3 cellular contexts compared by ENCODE assay signal in the genomic region with DNA sequence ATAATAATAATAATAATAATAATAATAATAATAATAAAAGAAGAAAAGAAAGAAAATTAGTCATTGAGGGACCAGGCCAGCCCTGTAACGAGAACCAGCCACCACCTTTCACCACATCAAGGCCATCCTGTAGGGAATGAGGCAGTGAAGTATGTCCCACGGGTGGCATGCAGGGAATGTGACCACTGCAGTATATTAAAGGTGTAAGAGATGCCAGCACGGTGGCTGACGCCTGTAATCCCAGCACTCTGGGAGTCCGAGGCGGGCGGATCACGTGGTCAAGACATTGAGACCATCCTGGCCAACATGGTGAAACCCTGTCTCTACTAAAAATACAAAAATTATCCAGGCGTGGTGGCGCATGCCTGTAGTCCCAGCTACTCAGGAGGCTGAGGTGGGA. TPM values are rescaled to one million over a fixed set of nuclear protein-coding genes. Genes with fewer than 3 reads are reported as not detected.
"Had no signal": no experiment of that assay in that cellular context is flagged by ENCODE, and none has a peak within 500 bp of the region (broad histone marks: within the 10 kb centered on the region; RNA-seq: fewer than 3 reads in every experiment).

No MANE protein-coding gene starts in this region.

RNA-seq across cellular contexts. Expression of a gene that starts 10.2 kb away (rescaled TPM):
- total RNA-seq: HT1080, IMR-90 had no signal
- polyA plus RNA-seq: IgD-negative memory B cell had no signal
